ENCODE assay signal across 1 cellular context in genomic region chr12:68290126-68290525, GRCh38.
TF ChIP-seq lines count a peak whose summit lies in the region.

No MANE protein-coding gene starts in this region.

TF ChIP-seq in HepG2, 621 proteins besides CTCF, POLR2A, EP300 and RAD21:
- TF ChIP-seq STAG1 (CRISPR knock-in tag; IDR thresholded peaks at IDR 0.05) (no peak), MAFG (CRISPR knock-in tag; IDR thresholded peaks at IDR 0.05) (no peak), TBL1XR1 (IDR thresholded peaks at IDR 0.05; ENCODE audit: borderline replicate concordance, low read length, partially characterized antibody) (no peak)
